Comparison of ENCODE assay signal across 9 cellular contexts in genomic region chr2:20411361-20411894, GRCh38. TPM values are rescaled to one million over a fixed set of nuclear protein-coding genes. Genes with fewer than 3 reads are reported as not detected.
A peak's percentile ranks its signal among the peaks of the same experiment; 100 is the strongest.
DNase-seq lines count a peak whose midpoint lies in the region; ATAC-seq and TF ChIP-seq lines count a peak whose summit lies in the region.
"Had no signal": no experiment of that assay in that cellular context is flagged by ENCODE, and none has a peak within 500 bp of the region (broad histone marks: within the 10 kb centered on the region; RNA-seq: fewer than 3 reads in every experiment).

No MANE protein-coding gene starts in this region.

- TF ChIP-seq CTCF in endothelial cell (IDR thresholded peaks at IDR 0.05; ENCODE audit: unreplicated experiment), result peak; percentile 76

- H3K4me3 Mint-ChIP-seq in CD4-positive, CD25-positive, alpha-beta regulatory T cell, result no peak overlapping the region
- H3K4me3 Mint-ChIP-seq in endothelial cell (ENCODE audit: unreplicated experiment), result no peak overlapping the region
- H3K4me3 Mint-ChIP-seq: activated naive CD8-positive, alpha-beta T cell had no signal

- H3K27ac Mint-ChIP-seq in CD4-positive, CD25-positive, alpha-beta regulatory T cell, result no peak overlapping the region
- H3K27ac Mint-ChIP-seq in endothelial cell (ENCODE audit: unreplicated experiment), result no peak overlapping the region
- H3K27ac Mint-ChIP-seq: activated naive CD8-positive, alpha-beta T cell had no signal

- ATAC-seq in CD4-positive, CD25-positive, alpha-beta regulatory T cell (ENCODE audit: low read depth in 2 of 2), result peak; percentile 85 to 92
- peak; percentile 99 for ATAC-seq in GM19023 (IDR thresholded peaks at IDR 0.05; ENCODE audit: unreplicated experiment)
- ATAC-seq in HG03108 (IDR thresholded peaks at IDR 0.05; ENCODE audit: unreplicated experiment), result peak; percentile 96

- H3K36me3 Mint-ChIP-seq in CD4-positive, CD25-positive, alpha-beta regulatory T cell, result peaks cover 3% of the 10 kb centered on the region
- H3K36me3 Mint-ChIP-seq in endothelial cell (ENCODE audit: low read depth, unreplicated experiment), result peaks cover 13% of the 10 kb centered on the region

- H3K27me3 Mint-ChIP-seq in CD4-positive, CD25-positive, alpha-beta regulatory T cell, result peaks cover 21% of the 10 kb centered on the region
- no peaks in the 10 kb centered on the region for H3K27me3 Mint-ChIP-seq in endothelial cell (ENCODE audit: unreplicated experiment)

- H3K36me3 ChIP-seq in CD4-positive, CD25-positive, alpha-beta regulatory T cell (ENCODE audit: control insufficient read depth, insufficient read depth, low read length), result no peaks in the 10 kb centered on the region

- peaks cover 0 to 21% (median 9%) of the 10 kb centered on the region in 7 donors for H3K9me3 Mint-ChIP-seq in CD4-positive, CD25-positive, alpha-beta regulatory T cell
- H3K9me3 Mint-ChIP-seq in endothelial cell (ENCODE audit: unreplicated experiment), result peaks cover 8% of the 10 kb centered on the region

- H3K4me3 ChIP-seq in CD4-positive, CD25-positive, alpha-beta regulatory T cell (ENCODE audit: low read depth, low read length), result no peak overlapping the region

- H3K4me1 Mint-ChIP-seq in CD4-positive, CD25-positive, alpha-beta regulatory T cell, result no peaks in the 10 kb centered on the region
- no peaks in the 10 kb centered on the region for H3K4me1 Mint-ChIP-seq in endothelial cell (ENCODE audit: unreplicated experiment)

- DNase-seq in CD4-positive, CD25-positive, alpha-beta regulatory T cell, result peak; percentile 40 to 74 (median 52)
- DNase-seq in NCI-H82 treated with DMSO at 0.1 percent for 48 hours (lab: John Stamatoyannopoulos, UW; ENCODE audit: unreplicated experiment) (peak; percentile 17), endothelial cell (ENCODE audit: low spot score) (peak; percentile 72), mucosa of gallbladder (ENCODE audit: low spot score) (peak; percentile 87)
- DNase-seq in activated CD8-positive, alpha-beta memory T cell treated with anti-CD3 and anti-CD28 coated beads for 1 hour (ENCODE audit: extremely low read depth in 1 of 2, low read depth in 1 of 2), result peak; percentile 32 to 59
- DNase-seq in stimulated activated CD8-positive, alpha-beta memory T cell treated with anti-CD3 and anti-CD28 coated beads, Interleukin-7, amount 100 ng/mL, for 24 hours (ENCODE audit: low read depth), result peak; percentile 59

- no peaks in the 10 kb centered on the region for H3K27me3 ChIP-seq in CD4-positive, CD25-positive, alpha-beta regulatory T cell (ENCODE audit: control insufficient read depth, insufficient read depth, low read length)

- H3K4me1 ChIP-seq in CD4-positive, CD25-positive, alpha-beta regulatory T cell (ENCODE audit: control insufficient read depth, insufficient read depth, low read length, poor library complexity, severe bottlenecking), result no peaks in the 10 kb centered on the region

- no peak overlapping the region for H3K27ac ChIP-seq in CD4-positive, CD25-positive, alpha-beta regulatory T cell (ENCODE audit: insufficient read depth, low read length, poor library complexity, severe bottlenecking)

- peaks cover 14 to 15% of the 10 kb centered on the region in 2 experiments for H3K9me3 ChIP-seq in CD4-positive, CD25-positive, alpha-beta regulatory T cell (ENCODE audit: control insufficient read depth in 2 of 2, low read length in 2 of 2)

RNA-seq across cellular contexts. Expression of gene RHOB, which starts 35.4 kb away (rescaled TPM):
- 16.6 TPM for total RNA-seq in CD4-positive, CD25-positive, alpha-beta regulatory T cell
- 1 to 10 TPM in 2 of 4 donors, under 1 TPM in 2; 0.69 to 1.2 (median 0.89) TPM for polyA plus RNA-seq in CD4-positive, CD25-positive, alpha-beta regulatory T cell
- 292 TPM for total RNA-seq in endothelial cell (ENCODE audit: unreplicated experiment)
- 445 TPM for total RNA-seq in mucosa of gallbladder

Comparison
In these comparisons a context has a peak if more than half of its experiments do, and no peak if none do; other contexts are left out.
1. DNase-seq: peak in every context shown above with its lines; median percentile 87 in mucosa of gallbladder; 72 in endothelial cell; 59 in stimulated activated CD8-positive, alpha-beta memory T cell treated with anti-CD3 and anti-CD28 coated beads, Interleukin-7, amount 100 ng/mL, for 24 hours; 52 in CD4-positive, CD25-positive, alpha-beta regulatory T cell; 46 in activated CD8-positive, alpha-beta memory T cell treated with anti-CD3 and anti-CD28 coated beads for 1 hour; 17 in NCI-H82 treated with DMSO at 0.1 percent for 48 hours.
2. RNA of gene RHOB, which starts 35.4 kb away (total RNA-seq): 445 TPM in mucosa of gallbladder (single experiment) and 292 TPM in endothelial cell (single experiment); 16.6 TPM in CD4-positive, CD25-positive, alpha-beta regulatory T cell (single experiment); every median in the first group is over 10 times any median in the second.
3. Peak in every context shown above with its lines, with median percentiles within 50 percentile points of each other: ATAC-seq.